ENCODE assay signal across 9 cellular contexts in the genomic region with DNA sequence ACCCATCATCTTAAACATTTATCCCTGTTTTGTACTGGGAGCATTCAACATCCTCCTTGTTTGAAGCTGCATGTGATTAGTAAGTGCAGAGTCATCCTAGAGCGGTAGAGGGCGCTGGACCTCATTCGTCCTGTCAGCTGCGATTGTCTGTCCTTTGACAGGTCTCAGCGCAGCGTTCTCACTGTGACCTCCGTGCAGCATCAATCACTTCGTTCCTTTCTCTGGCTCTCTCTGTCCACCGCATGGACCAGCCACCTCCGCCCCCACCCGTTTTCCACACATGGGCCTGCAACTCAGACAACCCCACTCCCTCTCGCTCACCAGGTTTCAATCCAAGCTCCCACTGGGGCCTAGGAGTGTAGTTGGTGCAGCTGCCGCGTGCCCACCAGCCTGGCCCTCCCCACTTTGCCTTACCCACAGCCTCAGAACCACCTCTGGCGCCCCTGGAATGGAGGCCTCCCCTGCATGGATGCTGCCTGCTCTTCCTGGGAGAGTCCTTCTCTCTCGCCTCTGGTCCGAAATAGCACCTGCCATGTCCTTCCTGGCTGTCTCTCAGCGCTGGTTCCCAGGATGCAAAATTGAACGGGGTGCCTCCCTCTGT.
A peak's percentile ranks its signal among the peaks of the same experiment; 100 is the strongest.
DNase-seq lines count a peak whose midpoint lies in the region; ATAC-seq and TF ChIP-seq lines count a peak whose summit lies in the region.
"Had no signal": no experiment of that assay in that cellular context is flagged by ENCODE, and none has a peak within 500 bp of the region (broad histone marks: within the 10 kb centered on the region; RNA-seq: fewer than 3 reads in every experiment).

No MANE protein-coding gene starts in this region.

- H3K4me3 ChIP-seq in AG09309 (ENCODE audit: control insufficient read depth, low read depth, low read length) (no peak overlapping the region), parathyroid adenoma (ENCODE audit: low read depth, low read length) (no peak overlapping the region)

- no peaks in the 10 kb centered on the region for H3K79me2 ChIP-seq in parathyroid adenoma

- H3K36me3 ChIP-seq in parathyroid adenoma (ENCODE audit: control insufficient read depth, insufficient read depth, low read length), result no peaks in the 10 kb centered on the region

- TF ChIP-seq CTCF in AG09309 (IDR thresholded peaks at IDR 0.05; ENCODE audit: control insufficient read depth, insufficient read depth, low read depth, low read length, missing control alignments), result peak; percentile 66
- peak; percentile 22 for TF ChIP-seq CTCF in parathyroid adenoma (IDR thresholded peaks at IDR 0.05)

- ATAC-seq in GM18909 (IDR thresholded peaks at IDR 0.05; ENCODE audit: poor library complexity, unreplicated experiment), result no peak

- no peaks in the 10 kb centered on the region for H3K27me3 ChIP-seq in parathyroid adenoma (ENCODE audit: control insufficient read depth, insufficient read depth, low read length)

- H3K9me3 ChIP-seq in parathyroid adenoma (ENCODE audit: control insufficient read depth, low read length), result no peaks in the 10 kb centered on the region

- DNase-seq in AG09309 (ENCODE audit: low read depth), result no peak
- DNase-seq in HCEC 1CT, result peak; percentile 35
- DNase-seq in RKO (ENCODE audit: low spot score), result peak; percentile 58
- peak; percentile 46 for DNase-seq in activated effector memory CD4-positive, alpha-beta T cell treated with Interleukin-2 at 50 U/mL for 16 hours
- DNase-seq in glomerular endothelial cell (ENCODE audit: extremely low read depth, low read depth, low spot score), result peak; percentile 10
- no peak for DNase-seq in GF-D8 (lab: John Stamatoyannopoulos, UW)
- DNase-seq: naive B cell had no signal

- no peak overlapping the region for H3K4me2 ChIP-seq in parathyroid adenoma (ENCODE audit: low read length)

- H3K4me1 ChIP-seq in parathyroid adenoma, result no peaks in the 10 kb centered on the region

- H2AFZ ChIP-seq in parathyroid adenoma, result no peak overlapping the region

- no peak overlapping the region for H3K9ac ChIP-seq in parathyroid adenoma

- H3K27ac ChIP-seq in parathyroid adenoma, result no peak overlapping the region

Comparison
In these comparisons a context has a peak if more than half of its experiments do, and no peak if none do; other contexts are left out.
1. DNase-seq: peak in HCEC 1CT (single experiment), RKO (single experiment), activated effector memory CD4-positive, alpha-beta T cell treated with Interleukin-2 at 50 U/mL for 16 hours (single experiment) and glomerular endothelial cell (single experiment); none in AG09309 (single experiment) and GF-D8 (single experiment).